Comparison of ENCODE assay signal across 18 cellular contexts in the genomic region with DNA sequence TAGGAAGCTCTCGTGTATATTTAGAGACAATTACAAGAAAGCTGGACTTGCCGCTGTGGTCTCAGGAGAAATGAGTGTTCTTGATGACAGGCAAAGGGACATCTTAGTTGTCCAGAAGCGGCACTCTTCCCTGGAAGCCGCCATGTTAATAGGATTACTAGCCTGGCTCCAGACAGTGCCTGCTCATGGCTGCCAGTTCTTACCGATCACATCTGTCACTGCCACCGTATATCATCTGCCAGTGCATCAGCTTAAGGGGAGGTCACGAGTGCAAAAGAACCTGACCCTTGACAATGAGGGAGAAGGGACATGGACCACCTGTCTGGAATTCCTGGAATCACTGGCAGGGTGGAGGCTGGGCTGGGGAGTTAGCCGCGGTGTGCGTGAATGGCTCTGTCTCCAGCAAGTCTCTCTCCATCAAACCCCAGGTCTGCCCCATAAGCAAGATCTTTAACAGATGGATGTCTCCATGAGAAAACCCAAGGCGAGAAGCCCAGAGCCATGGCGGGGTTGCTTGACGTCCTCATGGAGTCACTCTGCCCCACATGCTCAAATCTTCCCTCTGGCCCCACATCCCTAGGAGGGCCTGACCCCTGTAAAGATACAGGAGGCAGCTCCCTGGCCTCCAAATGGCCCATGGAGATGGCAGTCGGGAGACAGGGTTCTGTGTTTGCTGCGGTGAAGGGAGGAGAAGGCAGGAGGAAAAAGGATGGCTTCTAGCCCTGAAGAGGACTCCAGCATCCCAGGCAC. TPM values are rescaled to one million over a fixed set of nuclear protein-coding genes. Genes with fewer than 3 reads are reported as not detected.
DNase-seq lines count a peak whose midpoint lies in the region; ATAC-seq and TF ChIP-seq lines count a peak whose summit lies in the region.
"Had no signal": no experiment of that assay in that cellular context is flagged by ENCODE, and none has a peak within 500 bp of the region (broad histone marks: within the 10 kb centered on the region; RNA-seq: fewer than 3 reads in every experiment).

No MANE protein-coding gene starts in this region.

- no peak for TF ChIP-seq POLR2A in Peyer's patch (IDR thresholded peaks at IDR 0.05)

- H3K36me3 ChIP-seq in BLaER1 treated with 17β-estradiol and CSF1 and Interleukin-3, amounts not matched to agents 10 nM and 100 nM, result peaks cover 5 to 39% (median 32%) of the 10 kb centered on the region in 11 experiments; a peak in 20 of 22 replicates
- H3K36me3 ChIP-seq in Peyer's patch, result no peaks in the 10 kb centered on the region

- in situ Hi-C loops in G401 (cut with HindIII; ENCODE audit: low sequenced_read_pairs), result no loop called here

- no peak overlapping the region for H3K27ac ChIP-seq in BLaER1 treated with 17β-estradiol and CSF1 and Interleukin-3, amounts not matched to agents 10 nM and 100 nM
- H3K27ac ChIP-seq in Peyer's patch, result no peak overlapping the region
- H3K27ac ChIP-seq: KMS-11 had no signal

- peak; percentile 14 for DNase-seq in G401 (ENCODE audit: low spot score)
- peak in 2 of 3 donors; percentile 10 to 19 for DNase-seq in Peyer's patch
- DNase-seq in mesenteric fat pad (ENCODE audit: low spot score), result peak; percentile 79
- no peak for DNase-seq in stimulated activated CD4-positive, alpha-beta T cell treated with anti-CD3 and anti-CD28 coated beads, Interleukin-4, amount 100 ng/mL, for 1 hour
- DNase-seq: DMS53; EL; HFFc6; NCI-H1417; NCI-H1930; NCI-H69; NK-92 treated with Interleukin-12 subunit alpha and Interleukin-12 subunit beta, amount 100 ng/mL, for 24 hours; SHP77; SK-N-SH had no signal

- H3K9ac ChIP-seq in BLaER1 treated with 17β-estradiol and CSF1 and Interleukin-3, amounts not matched to agents 10 nM and 100 nM, result no peak overlapping the region
- H3K9ac ChIP-seq: KMS-11, SK-N-SH had no signal

- H4K20me1 ChIP-seq in BLaER1 treated with 17β-estradiol and CSF1 and Interleukin-3, amounts not matched to agents 10 nM and 100 nM, result peaks cover 0 to 43% (median 17%) of the 10 kb centered on the region in 11 experiments; a peak in 12 of 22 replicates

- H3K4me2 ChIP-seq in BLaER1 treated with 17β-estradiol and CSF1 and Interleukin-3, amounts not matched to agents 10 nM and 100 nM, result peak overlapping the region in 6 of 11 experiments; percentile 7 to 78 (median 56); a peak in 8 of 22 replicates
- H3K4me2 ChIP-seq: KMS-11, SK-N-SH had no signal

- H3K4me1 ChIP-seq in BLaER1 treated with 17β-estradiol and CSF1 and Interleukin-3, amounts not matched to agents 10 nM and 100 nM, result peaks cover 26 to 73% (median 63%) of the 10 kb centered on the region in 10 experiments
- H3K4me1 ChIP-seq in Peyer's patch, result no peaks in the 10 kb centered on the region

- ATAC-seq in GM18907 (IDR thresholded peaks at IDR 0.05; ENCODE audit: unreplicated experiment) (no peak), GM18867 (IDR thresholded peaks at IDR 0.05; ENCODE audit: unreplicated experiment) (no peak)

- H3K27me3 ChIP-seq in BLaER1 treated with 17β-estradiol and CSF1 and Interleukin-3, amounts not matched to agents 10 nM and 100 nM, result no peaks in the 10 kb centered on the region
- no peaks in the 10 kb centered on the region for H3K27me3 ChIP-seq in Peyer's patch

- no peak for TF ChIP-seq CTCF in Peyer's patch (IDR thresholded peaks at IDR 0.05)

- no peak overlapping the region for H3K4me3 ChIP-seq in BLaER1 treated with 17β-estradiol and CSF1 and Interleukin-3, amounts not matched to agents 10 nM and 100 nM
- no peak overlapping the region for H3K4me3 ChIP-seq in Peyer's patch

- H3K9me3 ChIP-seq in BLaER1 treated with 17β-estradiol and CSF1 and Interleukin-3, amounts not matched to agents 10 nM and 100 nM (replicated peaks in 1 of 11), result no peaks in the 10 kb centered on the region
- H3K9me3 ChIP-seq in Peyer's patch, result no peaks in the 10 kb centered on the region
- H3K9me3 ChIP-seq: SK-N-SH had no signal

RNA-seq across cellular contexts. Expression of a gene that starts 49.1 kb away (rescaled TPM):
- total RNA-seq in G401 (2014; rRNA removed; shearing (Covaris generic)), result 0.37 and 2.6 TPM in 2 replicates
- total RNA-seq in Peyer's patch, result 1 to 10 TPM; 1.2 to 6.2 (median 4.5) TPM
- total RNA-seq in mesenteric fat pad, result 2.7 TPM
- total RNA-seq: HT-29 had no signal
